ENCODE assay signal across 8 cellular contexts in genomic region chr7:87220026-87220733, GRCh38. TPM values are rescaled to one million over a fixed set of nuclear protein-coding genes. Genes with fewer than 3 reads are reported as not detected.
DNase-seq lines count a peak whose midpoint lies in the region; ATAC-seq, FAIRE-seq and TF ChIP-seq lines count a peak whose summit lies in the region.

No MANE protein-coding gene starts in this region.

- DNase-seq in DMS114 treated with DMSO at 0.1 percent for 48 hours (lab: John Stamatoyannopoulos, UW; ENCODE audit: unreplicated experiment) = peak; percentile 33
- peak; percentile 83 for DNase-seq in HuH-7 (ENCODE audit: low spot score)
- peak; percentile 73 for DNase-seq in RCC 7860 (ENCODE audit: low spot score)
- DNase-seq in activated effector memory CD4-positive, alpha-beta T cell treated with anti-CD3 and anti-CD28 coated beads, Interleukin-2, amount 50 U/mL, for 16 hours = peak; percentile 94
- peak; percentile 81 for DNase-seq in fibroblast of villous mesenchyme (ENCODE audit: low read depth)
- peak; percentile 62 for DNase-seq in neural crest cell (ENCODE audit: low read depth, low spot score)
- DNase-seq in stomach = peak; percentile 87

- H3K4me1 ChIP-seq in stomach = peaks cover 25 to 43% (median 36%) of the 10 kb centered on the region in 4 donors

- no peaks in the 10 kb centered on the region for H3K36me3 ChIP-seq in stomach

- peak in 1 of 4 donors; percentile 75 for TF ChIP-seq POLR2A in stomach (IDR thresholded peaks at IDR 0.05)

- H3K4me1 Mint-ChIP-seq in neural crest cell = peaks cover 34% of the 10 kb centered on the region

- no peak for TF ChIP-seq EP300 in stomach (IDR thresholded peaks at IDR 0.05)

- 0 to 1% (median 0%) methylated on average over 26 to 75 of the region's 75 CpGs for WGBS in stomach, 5 donors

- H3K4me3 Mint-ChIP-seq in neural crest cell = peak overlapping the region; percentile 96

- ATAC-seq in GM21515 (IDR thresholded peaks at IDR 0.05; ENCODE audit: unreplicated experiment) = peak; percentile 37

- peaks cover 4% of the 10 kb centered on the region for H3K27me3 Mint-ChIP-seq in neural crest cell (ENCODE audit: low read depth)

- FAIRE-seq in RCC 7860 (lab: Jason Lieb, UNC) = peak; percentile 17

- peak overlapping the region; percentile 74 for H3K27ac Mint-ChIP-seq in neural crest cell (ENCODE audit: unreplicated experiment)

- TF ChIP-seq CTCF in fibroblast of villous mesenchyme (IDR thresholded peaks at IDR 0.05; ENCODE audit: insufficient read depth, low read depth, low read length) = no peak
- peak; percentile 28 for TF ChIP-seq CTCF in neural crest cell (conservative IDR thresholded peaks at IDR 0.05)
- no peak for TF ChIP-seq CTCF in stomach (IDR thresholded peaks at IDR 0.05)

- H3K9me3 ChIP-seq in stomach = no peaks in the 10 kb centered on the region

- intact Hi-C loops in stomach (cut with DNase I; ENCODE audit: low total_unique reads) = loop anchor here (10.0 kb wide), 1 partner anchor 55 kb away; no protein-coding TSS in a partner anchor

- no peaks in the 10 kb centered on the region for H3K36me3 Mint-ChIP-seq in neural crest cell (ENCODE audit: low read depth)

- peak overlapping the region; percentile 88 to 94 (median 90) for H3K27ac ChIP-seq in stomach

- no peaks in the 10 kb centered on the region for H3K27me3 ChIP-seq in stomach

- H3K4me3 ChIP-seq in fibroblast of villous mesenchyme (ENCODE audit: low read depth, low read length) (peak overlapping the region; percentile 94), stomach (peak overlapping the region; percentile 71 to 95 (median 86))

- H3K9me3 Mint-ChIP-seq in neural crest cell = no peaks in the 10 kb centered on the region

RNA-seq across cellular contexts. Expression of gene TMEM243, which starts 0.6 kb away (rescaled TPM):
- total RNA-seq in fibroblast of villous mesenchyme = 26.4 and 35.8 TPM in 2 replicates
- 20.3 and 21.8 TPM in 2 replicates for total RNA-seq in neural crest cell
- total RNA-seq in stomach = 10 to 100 TPM in 4 of 5 donors, 1 to 10 TPM in 1; 4.3 to 68.8 (median 34.8) TPM
- 10 to 100 TPM; 21.3 to 32.1 (median 22.7) TPM for polyA plus RNA-seq in stomach

Comparison
In these comparisons a context has a peak if more than half of its experiments do, and no peak if none do; other contexts are left out.
1. Peak in every context shown above with its lines: DNase-seq, ATAC-seq, H3K4me3 ChIP-seq and H3K27ac ChIP-seq.
2. DNase-seq: peak in every context shown above with its lines; median percentile 94 in activated effector memory CD4-positive, alpha-beta T cell treated with anti-CD3 and anti-CD28 coated beads, Interleukin-2, amount 50 U/mL, for 16 hours; 87 in stomach; 83 in HuH-7; 81 in fibroblast of villous mesenchyme; 73 in RCC 7860; 62 in neural crest cell; 33 in DMS114 treated with DMSO at 0.1 percent for 48 hours.